ENCODE assay signal across 22 cellular contexts in genomic region chr1:51708911-51709760, GRCh38.
DNase-seq lines count a peak whose midpoint lies in the region; ATAC-seq and TF ChIP-seq lines count a peak whose summit lies in the region.
"Had no signal": no experiment of that assay in that cellular context is flagged by ENCODE, and none has a peak within 500 bp of the region (broad histone marks: within the 10 kb centered on the region; RNA-seq: fewer than 3 reads in every experiment).

No MANE protein-coding gene starts in this region.

- H3K23ac ChIP-seq in IMR-90 (ENCODE audit: low read depth, low read length), result no peak overlapping the region

- no peak for DNase-seq in IMR-90
- DNase-seq in adrenal gland, result peak in 6 of 7 donors; percentile 54 to 71 (median 68)
- DNase-seq in right lobe of liver, result peak; percentile 24 to 63 (median 51)
- DNase-seq in sciatic nerve (ENCODE audit: low spot score), result no peak
- DNase-seq in NCI-H146 (lab: John Stamatoyannopoulos, UW), result no peak
- no peak for DNase-seq in nephron progenitor cell
- DNase-seq: BE2C; CD4-positive, CD25-positive, alpha-beta regulatory T cell; COR-L47; DMS153; GM23248; NCI-H1105 treated with DMSO at 0.1 percent for 48 hours; NCI-H1694; NCI-H2081; NCI-H2171; NCI-H345; NCI-H524; NCI-H774; SHP77; SW 1271 had no signal

- peaks cover 25% of the 10 kb centered on the region for H4K20me1 ChIP-seq in IMR-90 (ENCODE audit: insufficient read depth, low read length)

- POLR2A ChIA-PET in IMR-90 (lab: Charles Lee; ENCODE audit: unreplicated experiment), result no interaction called here

- H3K27ac ChIP-seq in IMR-90 (ENCODE audit: insufficient read depth, low read length) (no peak overlapping the region), adrenal gland (no peak overlapping the region), right lobe of liver (no peak overlapping the region)
- H3K27ac ChIP-seq: GM23248 had no signal

- H3K79me1 ChIP-seq in IMR-90 (ENCODE audit: low read depth in 1 of 2, low read length in 2 of 2), result peaks cover 18 to 37% of the 10 kb centered on the region in 2 experiments

- BruUV-seq in IMR-90 (replicated peaks; lab: Mats Ljungman, UMichigan), result no TSS peak

- H3K36me3 Mint-ChIP-seq in nephron progenitor cell (ENCODE audit: low read depth), result peaks cover 26% of the 10 kb centered on the region

- no peak overlapping the region for H2BK5ac ChIP-seq in IMR-90 (ENCODE audit: low read depth, low read length, poor library complexity, severe bottlenecking)

- H3K4me1 ChIP-seq in IMR-90 (ENCODE audit: control insufficient read depth, insufficient read depth, low read length) (no peaks in the 10 kb centered on the region), adrenal gland (replicated peaks in 1 of 2) (peaks cover 9 to 22% of the 10 kb centered on the region in 2 donors), right lobe of liver (no peaks in the 10 kb centered on the region)
- H3K4me1 ChIP-seq: BE2C, HAP-1 had no signal

- H3K4me3 ChIP-seq in IMR-90 (ENCODE audit: insufficient read depth, low read depth, low read length) (no peak overlapping the region), adrenal gland (no peak overlapping the region), right lobe of liver (no peak overlapping the region)
- H3K4me3 ChIP-seq: GM23248, HAP-1 had no signal

- no peak overlapping the region for H3K4ac ChIP-seq in IMR-90 (ENCODE audit: low read depth, low read length)

- TF ChIP-seq POLR2A in IMR-90 (IDR thresholded peaks at IDR 0.05; ENCODE audit: low read depth, low read length) (no peak), adrenal gland (IDR thresholded peaks at IDR 0.05) (no peak), right lobe of liver (IDR thresholded peaks at IDR 0.05) (no peak)

- no peak overlapping the region for H3K9ac ChIP-seq in IMR-90 (ENCODE audit: low read depth, low read length)
- H3K9ac ChIP-seq: GM23248 had no signal

- H3K27me3 Mint-ChIP-seq in nephron progenitor cell (ENCODE audit: low read depth, poor library complexity), result no peaks in the 10 kb centered on the region
- H3K27me3 Mint-ChIP-seq: CD4-positive, CD25-positive, alpha-beta regulatory T cell had no signal

- H3K36me3 ChIP-seq in IMR-90 (ENCODE audit: control insufficient read depth, insufficient read depth, low read length) (no peaks in the 10 kb centered on the region), adrenal gland (replicated peaks in 1 of 2) (no peaks in the 10 kb centered on the region), right lobe of liver (no peaks in the 10 kb centered on the region)
- H3K36me3 ChIP-seq: BE2C, HAP-1 had no signal

- no peak overlapping the region for H3K4me3 Mint-ChIP-seq in nephron progenitor cell
- H3K4me3 Mint-ChIP-seq: CD4-positive, CD25-positive, alpha-beta regulatory T cell had no signal

- no peak for ATAC-seq in IMR-90 (ENCODE audit: low read depth)
- peak; percentile 31 to 79 (median 40) for ATAC-seq in right lobe of liver
- ATAC-seq in sciatic nerve, result peak; percentile 22
- ATAC-seq in GM19397 (IDR thresholded peaks at IDR 0.05; ENCODE audit: unreplicated experiment), result no peak

- H2AK5ac ChIP-seq in IMR-90 (ENCODE audit: low read depth, low read length), result 0 out of 2 replicates have a peak overlapping the region, but pooled peaks have one; percentile 24

- peak overlapping the region; percentile 51 for H2AFZ ChIP-seq in IMR-90 (replicated peaks; ENCODE audit: low read length, poor library complexity)
- H2AFZ ChIP-seq: GM23248 had no signal

- no peak overlapping the region for H2BK15ac ChIP-seq in IMR-90 (ENCODE audit: low read depth, low read length)

- no peaks in the 10 kb centered on the region for H3K9me3 ChIP-seq in IMR-90 (ENCODE audit: control insufficient read depth, insufficient read depth, low read length)
- no peaks in the 10 kb centered on the region for H3K9me3 ChIP-seq in adrenal gland (replicated peaks in 1 of 3)
- H3K9me3 ChIP-seq in right lobe of liver, result no peaks in the 10 kb centered on the region
- H3K9me3 ChIP-seq: BE2C had no signal

- H3K27me3 ChIP-seq in IMR-90 (ENCODE audit: control insufficient read depth, insufficient read depth, low read length), result no peaks in the 10 kb centered on the region
- H3K27me3 ChIP-seq in adrenal gland, result no peaks in the 10 kb centered on the region
- no peaks in the 10 kb centered on the region for H3K27me3 ChIP-seq in right lobe of liver
- H3K27me3 ChIP-seq: BE2C had no signal

- TF ChIP-seq CTCF in IMR-90 (conservative IDR thresholded peaks at IDR 0.05; ENCODE audit: low read depth, low read length) (no peak), adrenal gland (IDR thresholded peaks at IDR 0.05) (no peak), right lobe of liver (IDR thresholded peaks at IDR 0.05) (no peak), nephron progenitor cell (IDR thresholded peaks at IDR 0.05) (no peak)

- no peak overlapping the region for H3K27ac Mint-ChIP-seq in nephron progenitor cell
- H3K27ac Mint-ChIP-seq: CD4-positive, CD25-positive, alpha-beta regulatory T cell had no signal

- H3K4me2 ChIP-seq in IMR-90 (ENCODE audit: low read depth, low read length), result no peak overlapping the region

- TF ChIP-seq RAD21 in IMR-90 (IDR thresholded peaks at IDR 0.05; ENCODE audit: low read length), result no peak

- no peaks in the 10 kb centered on the region for H3K4me1 Mint-ChIP-seq in nephron progenitor cell

- H2BK20ac ChIP-seq in IMR-90 (ENCODE audit: low read depth, low read length), result no peak overlapping the region

- peaks cover 32% of the 10 kb centered on the region for H3K9me3 Mint-ChIP-seq in nephron progenitor cell

- in situ Hi-C loops in IMR-90 (cut with MboI; ENCODE audit: low sequenced_read_pairs), result no loop called here

- H4K8ac ChIP-seq in IMR-90 (ENCODE audit: low read depth in 2 of 2, low read length in 2 of 2), result no peak overlapping the region

- H4K5ac ChIP-seq in IMR-90 (ENCODE audit: low read depth, low read length), result no peak overlapping the region

- 100% methylated on average over 7 of the region's 15 CpGs; no CpG with 5 or more reads in 1 of the 2 experiments for WGBS in IMR-90 (ENCODE audit: extremely low coverage in 2 of 2, insufficient read length in 1 of 2), 2 experiments
- 46 to 79% (median 62%) methylated on average over 12 to 15 of the region's 15 CpGs for WGBS in adrenal gland, 4 donors
- 84% methylated on average over 10 of the region's 15 CpGs for WGBS in right lobe of liver (ENCODE audit: insufficient coverage, low coverage, low lambda C conversion rate, missing lambda C conversion rate)

- no peak overlapping the region for H2BK120ac ChIP-seq in IMR-90 (ENCODE audit: low read depth, low read length)

- H2AK9ac ChIP-seq in IMR-90 (replicated peaks; ENCODE audit: low read depth, low read length, poor library complexity), result peak overlapping the region; percentile 45

- H3K56ac ChIP-seq in IMR-90 (ENCODE audit: extremely low read depth, insufficient read depth, low read length), result no peak overlapping the region

- H3K9me1 ChIP-seq in IMR-90 (ENCODE audit: insufficient read depth, low read length), result peaks cover 18% of the 10 kb centered on the region

- no peak overlapping the region for H4K91ac ChIP-seq in IMR-90 (ENCODE audit: insufficient read depth, low read depth, low read length)

- dilution Hi-C loops in IMR-90 (cut with HindIII; ENCODE audit: low sequenced_read_pairs, unreplicated experiment), result no loop called here

- no peak overlapping the region for H3K14ac ChIP-seq in IMR-90 (replicated peaks; ENCODE audit: low read depth, low read length)

- intact Hi-C loops in IMR-90 (cut with micrococcal nuclease), result no loop called here
- intact Hi-C loops in adrenal gland (cut with DNase I), result no loop called here
- intact Hi-C loops in right lobe of liver (cut with DNase I), result no loop called here
- intact Hi-C loops in sciatic nerve (cut with DNase I), result no loop called here

- no peak overlapping the region for H3K18ac ChIP-seq in IMR-90 (ENCODE audit: low read depth, low read length)

- CTCF ChIA-PET in IMR-90 (lab: Yijun Ruan, JAX), result interaction anchor here (0.6 kb wide), 1 partner anchor 196 kb away, joined by 7 read pairs; no protein-coding TSS in a partner anchor

TF ChIP-seq in IMR-90, 13 proteins besides CTCF, POLR2A, EP300 and RAD21:
- TF ChIP-seq FOS (IDR thresholded peaks at IDR 0.05; ENCODE audit: low read depth, low read length) (no peak), MAFK (IDR thresholded peaks at IDR 0.05; ENCODE audit: low read depth, low read length) (no peak), CHD1 (IDR thresholded peaks at IDR 0.05; ENCODE audit: low read depth, low read length) (no peak), BHLHE40 (IDR thresholded peaks at IDR 0.05; ENCODE audit: low read depth, low read length) (no peak), NFE2L2 (IDR thresholded peaks at IDR 0.05; ENCODE audit: low read depth, low read length) (no peak), MXI1 (IDR thresholded peaks at IDR 0.05; ENCODE audit: borderline replicate concordance, low read depth, low read length) (no peak), SMC3 (IDR thresholded peaks at IDR 0.05; ENCODE audit: low read depth, low read length) (no peak), USF2 (IDR thresholded peaks at IDR 0.05; ENCODE audit: low read depth, low read length) (no peak), MAZ (IDR thresholded peaks at IDR 0.05; ENCODE audit: borderline replicate concordance, low read depth, low read length) (no peak)
- TF ChIP-seq, protein P1, sequence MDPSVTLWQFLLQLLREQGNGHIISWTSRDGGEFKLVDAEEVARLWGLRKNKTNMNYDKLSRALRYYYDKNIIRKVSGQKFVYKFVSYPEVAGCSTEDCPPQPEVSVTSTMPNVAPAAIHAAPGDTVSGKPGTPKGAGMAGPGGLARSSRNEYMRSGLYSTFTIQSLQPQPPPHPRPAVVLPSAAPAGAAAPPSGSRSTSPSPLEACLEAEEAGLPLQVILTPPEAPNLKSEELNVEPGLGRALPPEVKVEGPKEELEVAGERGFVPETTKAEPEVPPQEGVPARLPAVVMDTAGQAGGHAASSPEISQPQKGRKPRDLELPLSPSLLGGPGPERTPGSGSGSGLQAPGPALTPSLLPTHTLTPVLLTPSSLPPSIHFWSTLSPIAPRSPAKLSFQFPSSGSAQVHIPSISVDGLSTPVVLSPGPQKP (IDR thresholded peaks at IDR 0.05; ENCODE audit: borderline replicate concordance, low read depth, low read length), result no peak

Comparison
In these comparisons a context has a peak if more than half of its experiments do, and no peak if none do; other contexts are left out.
1. ATAC-seq: peak in right lobe of liver (4 of 4) and sciatic nerve (single experiment); none in IMR-90 (single experiment) and GM19397 (single experiment).
2. DNase-seq: peak in adrenal gland (6 of 7) and right lobe of liver (3 of 3); none in IMR-90 (single experiment), sciatic nerve (single experiment), NCI-H146 (single experiment) and nephron progenitor cell (single experiment).